In genomic region chr16:66223176-66223780, GRCh38 we compare ENCODE assay signal across 18 cellular contexts.
DNase-seq lines count a peak whose midpoint lies in the region; ATAC-seq and TF ChIP-seq lines count a peak whose summit lies in the region.
"Had no signal": no experiment of that assay in that cellular context is flagged by ENCODE, and none has a peak within 500 bp of the region (broad histone marks: within the 10 kb centered on the region; RNA-seq: fewer than 3 reads in every experiment).

No MANE protein-coding gene starts in this region.

- H4K20me1 ChIP-seq in GM23248 (ENCODE audit: insufficient read depth) (no peaks in the 10 kb centered on the region), SK-N-SH (ENCODE audit: insufficient read depth) (no peaks in the 10 kb centered on the region)

- CTCF ChIA-PET in SK-N-SH (lab: Yijun Ruan, JAX), result no interaction called here

- H3F3A ChIP-seq in GM23248 (ENCODE audit: insufficient read depth) (no peaks in the 10 kb centered on the region), SK-N-SH (replicated peaks; ENCODE audit: insufficient read depth) (no peaks in the 10 kb centered on the region)

- H3K9me3 ChIP-seq in GM23248 (ENCODE audit: low read depth) (no peaks in the 10 kb centered on the region), endodermal cell (ENCODE audit: control insufficient read depth, low read length) (no peaks in the 10 kb centered on the region), SK-N-SH (no peaks in the 10 kb centered on the region)
- H3K9me3 ChIP-seq: upper lobe of right lung had no signal

- H3K9me3 Mint-ChIP-seq in endodermal cell (no peaks in the 10 kb centered on the region), nephron progenitor cell (no peaks in the 10 kb centered on the region)
- no peaks in the 10 kb centered on the region for H3K9me3 Mint-ChIP-seq in effector memory CD8-positive, alpha-beta T cell
- H3K9me3 Mint-ChIP-seq: stimulated activated effector memory CD8-positive, alpha-beta T cell treated with anti-CD3 and anti-CD28 coated beads, Interleukin-12 subunit alpha, Interleukin-12 subunit beta, amount 100 ng/mL, for 72 hours had no signal

- H3K36me3 Mint-ChIP-seq in endodermal cell (ENCODE audit: low read depth) (no peaks in the 10 kb centered on the region), nephron progenitor cell (ENCODE audit: low read depth) (no peaks in the 10 kb centered on the region)
- H3K36me3 Mint-ChIP-seq in effector memory CD8-positive, alpha-beta T cell (ENCODE audit: insufficient read depth), result no peaks in the 10 kb centered on the region
- H3K36me3 Mint-ChIP-seq: stimulated activated effector memory CD8-positive, alpha-beta T cell treated with anti-CD3 and anti-CD28 coated beads, Interleukin-12 subunit alpha, Interleukin-12 subunit beta, amount 100 ng/mL, for 72 hours had no signal

- in situ Hi-C loops in GM23248 (cut with MboI), result no loop called here

- H3K4me3 Mint-ChIP-seq in endodermal cell, result no peak overlapping the region
- H3K4me3 Mint-ChIP-seq in nephron progenitor cell, result no peak overlapping the region
- H3K4me3 Mint-ChIP-seq in effector memory CD8-positive, alpha-beta T cell, result no peak overlapping the region
- H3K4me3 Mint-ChIP-seq: stimulated activated effector memory CD8-positive, alpha-beta T cell treated with anti-CD3 and anti-CD28 coated beads, Interleukin-12 subunit alpha, Interleukin-12 subunit beta, amount 100 ng/mL, for 72 hours had no signal

- H3K9ac ChIP-seq in GM23248 (no peak overlapping the region), endodermal cell (ENCODE audit: extremely low read depth, low read length, poor library complexity, severe bottlenecking) (no peak overlapping the region), SK-N-SH (no peak overlapping the region)

- peak; percentile 32 for DNase-seq in AG08395 (ENCODE audit: low spot score)
- peak; percentile 66 for DNase-seq in GM23248
- peak; percentile 36 for DNase-seq in endodermal cell
- DNase-seq in nephron progenitor cell, result no peak
- DNase-seq in effector memory CD8-positive, alpha-beta T cell, result no peak
- no peak for DNase-seq in A172 (ENCODE audit: low spot score)
- no peak for DNase-seq in SK-N-SH
- DNase-seq in OCI-M2 (lab: John Stamatoyannopoulos, UW; ENCODE audit: unreplicated experiment), result no peak
- DNase-seq: activated CD4-positive, alpha-beta T cell treated with anti-CD3 and anti-CD28 coated beads for 1 hour; activated naive CD4-positive, alpha-beta T cell treated with anti-CD3 and anti-CD28 coated beads, Interleukin-2, amount 50 U/mL, for 16 hours; C1 segment of cervical spinal cord; DMS79 treated with DMSO at 0.1 percent for 48 hours; kidney; NCI-H1105; SHP77 treated with DMSO at 0.1 percent for 48 hours; upper lobe of right lung had no signal

- 41 to 43% methylated on average over 8 of the region's 8 CpGs for WGBS in GM23248 (ENCODE audit: low coverage in 1 of 2, low lambda C conversion rate in 2 of 2, missing lambda C conversion rate in 2 of 2), 2 experiments
- WGBS in endodermal cell (ENCODE audit: insufficient coverage in 1 of 2, insufficient read length in 1 of 2), 2 experiments, result 80 to 83% methylated on average over 4 to 8 of the region's 8 CpGs
- WGBS in SK-N-SH (ENCODE audit: low lambda C conversion rate), result 34% methylated on average over 8 of the region's 8 CpGs

- no peak overlapping the region for H3K27ac Mint-ChIP-seq in endodermal cell
- peak overlapping the region; percentile 42 for H3K27ac Mint-ChIP-seq in nephron progenitor cell
- H3K27ac Mint-ChIP-seq in effector memory CD8-positive, alpha-beta T cell, result no peak overlapping the region
- H3K27ac Mint-ChIP-seq: stimulated activated effector memory CD8-positive, alpha-beta T cell treated with anti-CD3 and anti-CD28 coated beads, Interleukin-12 subunit alpha, Interleukin-12 subunit beta, amount 100 ng/mL, for 72 hours had no signal

- no peaks in the 10 kb centered on the region for H3K9me2 ChIP-seq in GM23248 (ENCODE audit: insufficient read depth)
- no peaks in the 10 kb centered on the region for H3K9me2 ChIP-seq in SK-N-SH

- H3K27me3 ChIP-seq in GM23248 (replicated peaks; ENCODE audit: insufficient read depth), result no peaks in the 10 kb centered on the region
- peaks cover 40% of the 10 kb centered on the region for H3K27me3 ChIP-seq in endodermal cell (ENCODE audit: control insufficient read depth, insufficient read depth, low read length, poor library complexity, severe bottlenecking)
- peaks cover 4% of the 10 kb centered on the region; the same call in 1 of the 2 replicates for H3K27me3 ChIP-seq in SK-N-SH (ENCODE audit: insufficient read depth)
- H3K27me3 ChIP-seq: upper lobe of right lung had no signal

- no peak overlapping the region for H2AFZ ChIP-seq in GM23248
- no peak overlapping the region; the same call in 1 of the 2 replicates for H2AFZ ChIP-seq in SK-N-SH (ENCODE audit: low read depth)

- H3K4me2 ChIP-seq in GM23248 (ENCODE audit: unreplicated experiment) (peak overlapping the region; percentile 39), SK-N-SH (no peak overlapping the region)
- H3K4me2 ChIP-seq: smooth muscle cell had no signal

- no peak for TF ChIP-seq RAD21 in SK-N-SH (IDR thresholded peaks at IDR 0.05; ENCODE audit: low read length)

- H3K79me2 ChIP-seq in GM23248 (ENCODE audit: insufficient read depth) (no peaks in the 10 kb centered on the region), SK-N-SH (ENCODE audit: insufficient read depth) (no peaks in the 10 kb centered on the region)

- POLR2A ChIA-PET in SK-N-SH (lab: Yijun Ruan, JAX), result no interaction called here

- H3K4me3 ChIP-seq in GM23248 (no peak overlapping the region), endodermal cell (ENCODE audit: low read length) (no peak overlapping the region), SK-N-SH (ENCODE audit: low read depth in 2 of 2, low read length in 1 of 2) (no peak overlapping the region)
- H3K4me3 ChIP-seq: smooth muscle cell, upper lobe of right lung had no signal

- H3K4me1 ChIP-seq in GM23248 (ENCODE audit: insufficient read depth) (peaks cover 13% of the 10 kb centered on the region), endodermal cell (ENCODE audit: control insufficient read depth, insufficient read depth, low read length) (no peaks in the 10 kb centered on the region), SK-N-SH (ENCODE audit: control insufficient read depth in 1 of 2, insufficient read depth in 2 of 2, low read depth in 1 of 2, low read length in 1 of 2) (no peaks in the 10 kb centered on the region)
- H3K4me1 ChIP-seq: upper lobe of right lung had no signal

- ATAC-seq in effector memory CD8-positive, alpha-beta T cell (replicated peaks), result no peak
- ATAC-seq: stimulated activated effector memory CD8-positive, alpha-beta T cell treated with anti-CD3 and anti-CD28 coated beads, Interleukin-12 subunit alpha, Interleukin-12 subunit beta, amount 100 ng/mL, for 72 hours; upper lobe of right lung had no signal

- no peak for TF ChIP-seq EP300 in SK-N-SH (IDR thresholded peaks at IDR 0.05; ENCODE audit: borderline replicate concordance in 1 of 2, low read depth in 1 of 2, low read length in 1 of 2)

- H3K27me3 Mint-ChIP-seq in endodermal cell (ENCODE audit: insufficient read depth), result peaks cover 52% of the 10 kb centered on the region
- H3K27me3 Mint-ChIP-seq in nephron progenitor cell (ENCODE audit: low read depth, poor library complexity), result peaks cover 15% of the 10 kb centered on the region
- H3K27me3 Mint-ChIP-seq in effector memory CD8-positive, alpha-beta T cell, result peaks cover 29 to 81% of the 10 kb centered on the region in 2 donors

- TF ChIP-seq CTCF in endodermal cell (conservative IDR thresholded peaks at IDR 0.05) (no peak), nephron progenitor cell (IDR thresholded peaks at IDR 0.05) (no peak), SK-N-SH (IDR thresholded peaks at IDR 0.05) (no peak)

- no peaks in the 10 kb centered on the region for H3K36me3 ChIP-seq in GM23248 (ENCODE audit: low read depth)
- no peaks in the 10 kb centered on the region for H3K36me3 ChIP-seq in endodermal cell (ENCODE audit: control insufficient read depth, insufficient read depth, low read length)
- H3K36me3 ChIP-seq in SK-N-SH (replicated peaks in 1 of 2; ENCODE audit: control insufficient read depth in 1 of 2, insufficient read depth in 2 of 2, low read length in 1 of 2), result no peaks in the 10 kb centered on the region
- H3K36me3 ChIP-seq: upper lobe of right lung had no signal

- H3K27ac ChIP-seq in GM23248 (no peak overlapping the region), endodermal cell (ENCODE audit: low read depth, low read length) (no peak overlapping the region), SK-N-SH (ENCODE audit: low read depth in 2 of 2, low read length in 1 of 2) (no peak overlapping the region)
- H3K27ac ChIP-seq: upper lobe of right lung had no signal

- H3K4me1 Mint-ChIP-seq in endodermal cell, result peaks cover 7% of the 10 kb centered on the region
- H3K4me1 Mint-ChIP-seq in nephron progenitor cell, result peaks cover 16% of the 10 kb centered on the region
- peaks cover 0 to 4% of the 10 kb centered on the region in 2 donors for H3K4me1 Mint-ChIP-seq in effector memory CD8-positive, alpha-beta T cell (ENCODE audit: low read depth in 2 of 2)
- H3K4me1 Mint-ChIP-seq: stimulated activated effector memory CD8-positive, alpha-beta T cell treated with anti-CD3 and anti-CD28 coated beads, Interleukin-12 subunit alpha, Interleukin-12 subunit beta, amount 100 ng/mL, for 72 hours had no signal

TF ChIP-seq in SK-N-SH, 30 proteins besides CTCF, POLR2A, EP300 and RAD21 (continues in another document):
- TF ChIP-seq TCF12 (IDR thresholded peaks at IDR 0.05), result no peak
- TF ChIP-seq TEAD4 (IDR thresholded peaks at IDR 0.05; ENCODE audit: borderline replicate concordance, insufficient read depth), result no peak
- TF ChIP-seq PBX3 (IDR thresholded peaks at IDR 0.05), result no peak
- no peak for TF ChIP-seq JUND (IDR thresholded peaks at IDR 0.05)
- TF ChIP-seq RCOR1 (IDR thresholded peaks at IDR 0.05; ENCODE audit: low read length), result no peak
- no peak for TF ChIP-seq NRF1 (IDR thresholded peaks at IDR 0.05; ENCODE audit: low read depth, low read length)
- no peak for TF ChIP-seq EZH2phosphoT487 (IDR thresholded peaks at IDR 0.05; ENCODE audit: borderline replicate concordance, low read depth)

Comparison
In these comparisons a context has a peak if more than half of its experiments do, and no peak if none do; other contexts are left out.
1. DNase-seq: peak in AG08395 (single experiment), GM23248 (single experiment) and endodermal cell (single experiment); none in nephron progenitor cell (single experiment), effector memory CD8-positive, alpha-beta T cell (0 of 3), A172 (single experiment), SK-N-SH (single experiment) and OCI-M2 (single experiment).